ENCODE assay signal across 1 cellular context in the genomic region with DNA sequence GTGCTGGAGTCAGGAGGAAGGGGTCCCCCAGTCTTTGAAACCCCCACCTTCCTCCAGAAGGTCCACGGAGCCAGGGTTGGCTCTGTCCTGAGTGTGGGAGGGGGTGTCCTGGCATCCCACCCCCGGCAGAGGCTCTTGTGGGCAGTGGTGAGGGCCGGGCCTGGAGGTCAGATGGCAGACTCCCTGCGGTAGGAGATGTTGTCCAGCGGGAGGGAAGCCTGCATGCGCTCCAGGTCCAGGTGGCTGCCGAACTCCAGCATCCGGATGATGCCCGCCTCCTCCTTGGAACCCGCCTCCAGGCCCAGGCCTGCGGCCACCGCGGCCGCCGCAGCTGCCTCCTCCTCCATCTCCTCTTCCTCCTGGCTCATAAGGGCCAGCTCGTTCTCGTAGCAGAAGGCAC.
TF ChIP-seq lines count a peak whose summit lies in the region.

No MANE protein-coding gene starts in this region.

TF ChIP-seq in WTC11, 78 proteins besides CTCF, POLR2A, EP300 and RAD21 (continued from another document):
- TF ChIP-seq, protein P1, sequence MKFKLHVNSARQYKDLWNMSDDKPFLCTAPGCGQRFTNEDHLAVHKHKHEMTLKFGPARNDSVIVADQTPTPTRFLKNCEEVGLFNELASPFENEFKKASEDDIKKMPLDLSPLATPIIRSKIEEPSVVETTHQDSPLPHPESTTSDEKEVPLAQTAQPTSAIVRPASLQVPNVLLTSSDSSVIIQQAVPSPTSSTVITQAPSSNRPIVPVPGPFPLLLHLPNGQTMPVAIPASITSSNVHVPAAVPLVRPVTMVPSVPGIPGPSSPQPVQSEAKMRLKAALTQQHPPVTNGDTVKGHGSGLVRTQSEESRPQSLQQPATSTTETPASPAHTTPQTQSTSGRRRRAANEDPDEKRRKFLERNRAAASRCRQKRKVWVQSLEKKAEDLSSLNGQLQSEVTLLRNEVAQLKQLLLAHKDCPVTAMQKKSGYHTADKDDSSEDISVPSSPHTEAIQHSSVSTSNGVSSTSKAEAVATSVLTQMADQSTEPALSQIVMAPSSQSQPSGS (CRISPR knock-in tag; IDR thresholded peaks at IDR 0.05; ENCODE audit: borderline replicate concordance, low read depth): no peak
